ENCODE assay signal across 8 cellular contexts in genomic region chr4:120922390-120923200, GRCh38. TPM values are rescaled to one million over a fixed set of nuclear protein-coding genes. Genes with fewer than 3 reads are reported as not detected.
DNase-seq lines count a peak whose midpoint lies in the region; FAIRE-seq and TF ChIP-seq lines count a peak whose summit lies in the region.

PRDM5 (minus strand) TSS chr4:120922726; CDS start chr4:120922608, 118 bp downstream.

- no peak for FAIRE-seq in GM19239 (lab: Jason Lieb, UNC)

- H3K36me3 ChIP-seq in BE2C (no peaks in the 10 kb centered on the region), duodenal mucosa (ENCODE audit: control insufficient read depth in 1 of 2, insufficient read depth in 2 of 2, low read length in 2 of 2) (no peaks in the 10 kb centered on the region)

- H3K4me3 ChIP-seq in BE2C (ENCODE audit: low read depth, low read length), result peak within 1 kb of the TSS; percentile 80
- H3K4me3 ChIP-seq in duodenal mucosa (ENCODE audit: low read depth in 1 of 2, low read length in 2 of 2), result peak within 1 kb of the TSS; percentile 72 to 74

- H3K27me3 ChIP-seq in BE2C, result no peaks in the 10 kb centered on the region
- no peaks in the 10 kb centered on the region for H3K27me3 ChIP-seq in duodenal mucosa (ENCODE audit: control insufficient read depth in 1 of 2, insufficient read depth in 2 of 2, low read length in 2 of 2)

- H3K4me1 ChIP-seq in BE2C, result peaks cover 8% of the 10 kb centered on the region
- peaks cover 0 to 8% of the 10 kb centered on the region in 2 donors for H3K4me1 ChIP-seq in duodenal mucosa (ENCODE audit: control insufficient read depth in 1 of 2, insufficient read depth in 2 of 2, low read length in 2 of 2)

- peak; percentile 20; the same call in 1 of the 2 replicates for TF ChIP-seq CTCF in BE2C (IDR thresholded peaks at IDR 0.05; ENCODE audit: low read depth, low read length)

- peak within 1 kb of the TSS; percentile 61 for H3K27ac ChIP-seq in duodenal mucosa (ENCODE audit: low read depth, low read length)

- H3K9me3 ChIP-seq in BE2C (no peaks in the 10 kb centered on the region), duodenal mucosa (ENCODE audit: control insufficient read depth in 1 of 2, low read length in 2 of 2) (no peaks in the 10 kb centered on the region)

- H3K9ac ChIP-seq in duodenal mucosa (ENCODE audit: low read depth in 1 of 2, low read length in 2 of 2), result peak within 1 kb of the TSS; percentile 27 to 55

- DNase-seq in BE2C (peak; percentile 47), HK-2 (ENCODE audit: unreplicated experiment) (peak; percentile 66), left kidney (ENCODE audit: low read depth, low spot score) (peak; percentile 86), GM19239 (ENCODE audit: insufficient read length, low spot score) (no peak)
- peak; percentile 40 for DNase-seq in activated CD4-positive, alpha-beta T cell treated with anti-CD3 and anti-CD28 coated beads for 48 hours
- DNase-seq in stimulated activated CD4-positive, alpha-beta T cell treated with anti-CD3 and anti-CD28 coated beads, Interleukin-12 subunit alpha, Interleukin-12 subunit beta, amount 100 ng/mL, for 4 hours, result peak; percentile 18
- DNase-seq in NK-92 treated with Interleukin-12 subunit alpha and Interleukin-12 subunit beta, amount 100 ng/mL, for 24 hours (lab: John Stamatoyannopoulos, UW), result no peak

RNA-seq across cellular contexts. Expression of gene PRDM5, which starts in this region (rescaled TPM):
- polyA plus RNA-seq in BE2C (2012; ENCODE audit: insufficient read depth, insufficient read length, low read depth), result 1.3 TPM

Comparison
In these comparisons a context has a peak if more than half of its experiments do, and no peak if none do; other contexts are left out.
1. DNase-seq: peak in BE2C (single experiment), HK-2 (single experiment), activated CD4-positive, alpha-beta T cell treated with anti-CD3 and anti-CD28 coated beads for 48 hours (single experiment), left kidney (single experiment) and stimulated activated CD4-positive, alpha-beta T cell treated with anti-CD3 and anti-CD28 coated beads, Interleukin-12 subunit alpha, Interleukin-12 subunit beta, amount 100 ng/mL, for 4 hours (single experiment); none in NK-92 treated with Interleukin-12 subunit alpha and Interleukin-12 subunit beta, amount 100 ng/mL, for 24 hours (single experiment) and GM19239 (single experiment).